In genomic region chr17:4789701-4789950, GRCh38 we compare ENCODE assay signal across 7 cellular contexts. TPM values are rescaled to one million over a fixed set of nuclear protein-coding genes. Genes with fewer than 3 reads are reported as not detected.
DNase-seq lines count a peak whose midpoint lies in the region; ATAC-seq and TF ChIP-seq lines count a peak whose summit lies in the region.

No MANE protein-coding gene starts in this region.

- WGBS in esophagus squamous epithelium, 2 donors, result no CpG with 5 or more reads among the region's 25 CpGs
- 0% methylated on average over 25 of the region's 25 CpGs for WGBS in sigmoid colon, 2 donors

- no peaks in the 10 kb centered on the region for H3K9me3 ChIP-seq in PC-9 (ENCODE audit: insufficient read depth, low read depth)
- no peaks in the 10 kb centered on the region for H3K9me3 ChIP-seq in esophagus squamous epithelium
- no peaks in the 10 kb centered on the region for H3K9me3 ChIP-seq in sigmoid colon

- H3K36me3 ChIP-seq in PC-9 (ENCODE audit: low read depth) (no peaks in the 10 kb centered on the region), esophagus squamous epithelium (no peaks in the 10 kb centered on the region), sigmoid colon (no peaks in the 10 kb centered on the region)

- no peaks in the 10 kb centered on the region for H4K20me1 ChIP-seq in PC-9 (ENCODE audit: insufficient read depth)

- peak overlapping the region; percentile 94 for H3K4me2 ChIP-seq in PC-9

- CTCF ChIA-PET in PC-9 (lab: Charles Lee), result interaction anchor here (0.5 to 2.2 kb wide), 7 partner anchors 17 to 587 kb away, joined by 3 to 18 read pairs (median 3); partner anchors contain the start of genes ARRB2, MED11 and PLD2

- TF ChIP-seq POLR2A in esophagus squamous epithelium (IDR thresholded peaks at IDR 0.05) (no peak), sigmoid colon (IDR thresholded peaks at IDR 0.05) (no peak)

- H3K27me3 ChIP-seq in PC-9 (ENCODE audit: insufficient read depth, low read depth), result no peaks in the 10 kb centered on the region
- H3K27me3 ChIP-seq in esophagus squamous epithelium, result peaks cover 0 to 18% (median 0%) of the 10 kb centered on the region in 4 donors
- H3K27me3 ChIP-seq in sigmoid colon, result peaks cover 0 to 14% (median 0%) of the 10 kb centered on the region in 3 donors

- peaks cover 15% of the 10 kb centered on the region; the same call in 1 of the 2 replicates for H3K79me2 ChIP-seq in PC-9 (ENCODE audit: low read depth)

- no peak for DNase-seq in PC-9
- DNase-seq in esophagus squamous epithelium (lab: John Stamatoyannopoulos, UW), result no peak
- DNase-seq in sigmoid colon, result no peak
- no peak for DNase-seq in NCI-H2171 (lab: John Stamatoyannopoulos, UW)
- no peak for DNase-seq in iPS-NIHi11 (ENCODE audit: low spot score)

- ATAC-seq in GM19455 (IDR thresholded peaks at IDR 0.05; ENCODE audit: unreplicated experiment) (peak; percentile 22), HG03196 (IDR thresholded peaks at IDR 0.05; ENCODE audit: unreplicated experiment) (no peak)

- H3K9me2 ChIP-seq in PC-9 (ENCODE audit: insufficient read depth), result no peaks in the 10 kb centered on the region

- H3F3A ChIP-seq in PC-9 (ENCODE audit: insufficient read depth, low read depth), result peaks cover 24% of the 10 kb centered on the region

- H3K27ac ChIP-seq in PC-9 (peak overlapping the region; percentile 69), esophagus squamous epithelium (peak overlapping the region; percentile 95 to 99 (median 96)), sigmoid colon (peak overlapping the region; percentile 95 to 99 (median 96))

- H3K4me1 ChIP-seq in PC-9 (replicated peaks; ENCODE audit: insufficient read depth) (peaks cover 20% of the 10 kb centered on the region), esophagus squamous epithelium (peaks cover 21 to 58% (median 32%) of the 10 kb centered on the region in 3 donors), sigmoid colon (peaks cover 0 to 50% (median 45%) of the 10 kb centered on the region in 4 donors)

- TF ChIP-seq EP300 in sigmoid colon (IDR thresholded peaks at IDR 0.05), result no peak

- no TSS peak for BruUV-seq in PC-9 (replicated peaks; lab: Mats Ljungman, UMichigan)

- TF ChIP-seq CTCF in PC-9 (conservative IDR thresholded peaks at IDR 0.05) (no peak), esophagus squamous epithelium (IDR thresholded peaks at IDR 0.05) (no peak), sigmoid colon (IDR thresholded peaks at IDR 0.05) (no peak)

- H3K4me3 ChIP-seq in PC-9, result peak overlapping the region; percentile 84
- H3K4me3 ChIP-seq in esophagus squamous epithelium, result peak overlapping the region; percentile 44 to 89 (median 67)
- peak overlapping the region; percentile 59 to 77 (median 72) for H3K4me3 ChIP-seq in sigmoid colon

- intact Hi-C loops in PC-9 (cut with micrococcal nuclease; ENCODE audit: unreplicated experiment), result no loop called here
- intact Hi-C loops in esophagus squamous epithelium (cut with DNase I), result loop anchor here (5.0 kb wide), 2 partner anchors 52 to 98 kb away; partner anchors contain the start of genes CXCL16 and ZMYND15
- intact Hi-C loops in sigmoid colon (cut with DNase I), result loop anchor here (1.0 to 5.0 kb wide), 2 partner anchors 100 to 198 kb away; partner anchors contain the start of gene CAMTA2

- POLR2A ChIA-PET in PC-9 (lab: Charles Lee; ENCODE audit: unreplicated experiment), result interaction anchor here (1.6 kb wide), 1 partner anchor 79 kb away, joined by 10 read pairs; the partner anchor contains the start of gene ARRB2

- peak overlapping the region; percentile 96 for H2AFZ ChIP-seq in PC-9

RNA-seq across cellular contexts. Expression of gene GLTPD2, which starts 0.9 kb away (rescaled TPM):
- not detected in 2 replicates for total RNA-seq in PC-9 (2021)
- total RNA-seq in esophagus squamous epithelium, result 1 to 10 TPM in 3 of 4 donors, not detected in 1; 1.1 to 2.0 (median 1.1) TPM
- total RNA-seq in sigmoid colon, result not detected
- polyA plus RNA-seq in sigmoid colon, result 1 to 10 TPM in 1 of 3 donors, under 1 TPM in 1, not detected in 1; 0.06 to 1.6 TPM

RNA-seq across cellular contexts. Expression of gene VMO1, which starts 3.5 kb away (rescaled TPM):
- total RNA-seq in PC-9 (2021) (3.6 and 4.1 TPM in 2 replicates), esophagus squamous epithelium (1 to 10 TPM in 3 of 4 donors, not detected in 1; 1.3 to 5.2 (median 1.5) TPM), sigmoid colon (1 to 10 TPM in 3 of 4 donors, not detected in 1; 1.1 to 6.4 (median 4.1) TPM)
- polyA plus RNA-seq in sigmoid colon, result 1 to 10 TPM in 2 of 3 donors, not detected in 1; 2.2 to 4.4 TPM

RNA-seq across cellular contexts. Expression of gene PSMB6, which starts 6.3 kb away (rescaled TPM):
- 214 and 326 TPM in 2 replicates for total RNA-seq in PC-9 (2021)
- 100 to 1,000 TPM; 154 to 216 (median 201) TPM for total RNA-seq in esophagus squamous epithelium
- total RNA-seq in sigmoid colon, result 100 to 1,000 TPM; 153 to 242 (median 192) TPM
- polyA plus RNA-seq in sigmoid colon, result 100 to 1,000 TPM; 172 to 213 (median 201) TPM

RNA-seq across cellular contexts. Expression of gene PLD2, which starts 17.3 kb away (rescaled TPM):
- 95.5 and 116 TPM in 2 replicates for total RNA-seq in PC-9 (2021)
- total RNA-seq in esophagus squamous epithelium, result 100 to 1,000 TPM in 1 of 4 donors, 10 to 100 TPM in 3; 38.7 to 114 (median 86.7) TPM
- 10 to 100 TPM in 3 of 4 donors, 1 to 10 TPM in 1; 9.3 to 20.5 (median 12.3) TPM for total RNA-seq in sigmoid colon
- polyA plus RNA-seq in sigmoid colon, result 10 to 100 TPM in 1 of 3 donors, 1 to 10 TPM in 2; 6.0 to 18.0 (median 7.9) TPM
